1 cellular context compared by ENCODE assay signal in the genomic region with DNA sequence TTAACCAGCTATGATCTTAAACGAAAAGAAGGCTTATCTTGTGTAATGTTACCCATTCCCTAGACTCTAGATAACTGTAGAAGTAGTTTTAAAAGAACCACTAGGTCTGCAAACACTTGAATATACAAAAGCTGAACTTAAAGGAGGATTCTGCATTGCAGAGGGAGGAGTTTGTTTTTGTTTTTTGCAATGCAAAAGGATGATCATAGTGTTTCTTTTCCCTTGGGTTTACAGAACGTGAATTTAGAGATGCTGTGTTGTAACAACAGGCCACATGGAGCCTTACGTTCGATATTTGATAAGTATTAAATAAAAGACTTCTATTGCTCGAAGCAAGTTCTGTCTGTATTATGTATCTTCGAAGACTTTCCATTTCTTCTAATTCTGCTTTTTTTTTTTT.
TF ChIP-seq lines count a peak whose summit lies in the region.

No MANE protein-coding gene starts in this region.

TF ChIP-seq in GM12878, 131 proteins besides CTCF, POLR2A, EP300 and RAD21 (continued from another document):
- TF ChIP-seq, protein P1, sequence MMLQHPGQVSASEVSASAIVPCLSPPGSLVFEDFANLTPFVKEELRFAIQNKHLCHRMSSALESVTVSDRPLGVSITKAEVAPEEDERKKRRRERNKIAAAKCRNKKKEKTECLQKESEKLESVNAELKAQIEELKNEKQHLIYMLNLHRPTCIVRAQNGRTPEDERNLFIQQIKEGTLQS (IDR thresholded peaks at IDR 0.05; ENCODE audit: borderline replicate concordance, extremely low read depth, low read depth, low read length), result no peak
- no peak for TF ChIP-seq TCF3 (IDR thresholded peaks at IDR 0.05; ENCODE audit: borderline replicate concordance, insufficient read depth, low read depth, low read length)
- TF ChIP-seq, protein P2, sequence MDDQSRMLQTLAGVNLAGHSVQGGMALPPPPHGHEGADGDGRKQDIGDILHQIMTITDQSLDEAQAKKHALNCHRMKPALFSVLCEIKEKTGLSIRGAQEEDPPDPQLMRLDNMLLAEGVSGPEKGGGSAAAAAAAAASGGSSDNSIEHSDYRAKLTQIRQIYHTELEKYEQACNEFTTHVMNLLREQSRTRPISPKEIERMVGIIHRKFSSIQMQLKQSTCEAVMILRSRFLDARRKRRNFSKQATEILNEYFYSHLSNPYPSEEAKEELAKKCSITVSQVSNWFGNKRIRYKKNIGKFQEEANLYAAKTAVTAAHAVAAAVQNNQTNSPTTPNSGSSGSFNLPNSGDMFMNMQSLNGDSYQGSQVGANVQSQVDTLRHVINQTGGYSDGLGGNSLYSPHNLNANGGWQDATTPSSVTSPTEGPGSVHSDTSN (IDR thresholded peaks at IDR 0.05; ENCODE audit: insufficient replicate concordance, low read depth, low read length), result no peak
- TF ChIP-seq BCL11A (IDR thresholded peaks at IDR 0.05; ENCODE audit: low read depth, low read length), result no peak
- TF ChIP-seq PAX8 (IDR thresholded peaks at IDR 0.05), result no peak
- TF ChIP-seq, protein P3, sequence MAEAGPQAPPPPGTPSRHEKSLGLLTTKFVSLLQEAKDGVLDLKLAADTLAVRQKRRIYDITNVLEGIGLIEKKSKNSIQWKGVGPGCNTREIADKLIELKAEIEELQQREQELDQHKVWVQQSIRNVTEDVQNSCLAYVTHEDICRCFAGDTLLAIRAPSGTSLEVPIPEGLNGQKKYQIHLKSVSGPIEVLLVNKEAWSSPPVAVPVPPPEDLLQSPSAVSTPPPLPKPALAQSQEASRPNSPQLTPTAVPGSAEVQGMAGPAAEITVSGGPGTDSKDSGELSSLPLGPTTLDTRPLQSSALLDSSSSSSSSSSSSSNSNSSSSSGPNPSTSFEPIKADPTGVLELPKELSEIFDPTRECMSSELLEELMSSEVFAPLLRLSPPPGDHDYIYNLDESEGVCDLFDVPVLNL (IDR thresholded peaks at IDR 0.05; ENCODE audit: low read depth, low read length), result no peak
TF ChIP-seq in GM12878: peak in this region for 0.
